ENCODE assay signal across 8 cellular contexts in the genomic region with DNA sequence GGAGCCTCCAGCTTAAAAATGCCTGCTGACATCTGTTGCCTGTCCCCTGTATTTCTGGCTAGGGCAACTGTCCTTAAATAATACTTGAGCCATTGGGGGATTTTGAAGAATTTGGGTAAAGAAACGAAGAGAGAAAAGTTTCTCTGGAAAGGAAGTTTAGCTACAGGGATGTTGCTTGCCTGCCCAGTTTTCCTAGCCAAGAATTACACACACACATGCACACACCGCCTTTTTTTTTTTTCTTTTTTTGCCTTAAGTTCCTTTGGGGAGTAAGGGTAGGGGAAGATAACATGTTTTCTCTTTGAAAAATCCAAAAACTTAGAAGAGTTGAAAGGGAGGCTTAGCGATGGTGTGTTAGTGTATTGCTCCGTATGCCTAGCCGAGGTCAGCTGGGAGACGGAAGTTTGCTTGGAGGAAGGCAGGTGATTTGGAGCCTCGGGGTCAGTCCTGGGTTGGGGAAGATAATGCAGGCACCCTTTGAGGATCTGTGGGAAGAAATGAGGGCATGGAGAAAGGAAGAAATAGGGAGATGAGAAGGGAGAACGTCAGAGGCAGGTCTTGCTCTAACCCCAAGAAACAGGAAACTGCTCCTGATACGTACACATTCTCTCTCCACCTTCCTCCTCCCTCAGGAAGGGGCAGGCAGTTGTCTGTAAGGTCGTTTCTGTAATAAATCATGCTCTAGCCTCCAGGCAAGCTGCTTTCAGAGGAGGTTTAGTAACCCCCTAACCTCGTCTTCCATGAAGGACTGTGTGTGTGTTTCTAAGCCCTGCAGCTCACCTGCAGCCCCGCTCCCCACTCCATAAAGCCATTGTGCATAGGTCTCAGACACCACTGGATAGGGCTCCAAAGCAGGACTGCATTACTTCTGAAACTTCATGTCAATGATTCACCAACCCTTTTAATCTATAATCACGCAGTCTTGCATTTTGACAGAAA. TPM values are rescaled to one million over a fixed set of nuclear protein-coding genes. Genes with fewer than 3 reads are reported as not detected.
DNase-seq lines count a peak whose midpoint lies in the region; ATAC-seq and TF ChIP-seq lines count a peak whose summit lies in the region.

No MANE protein-coding gene starts in this region.

- H3K4me3 ChIP-seq in Karpas-422 (ENCODE audit: low read length) = no peak overlapping the region

- no peak overlapping the region for H2AFZ ChIP-seq in Karpas-422 (ENCODE audit: low read length)

- H3K79me2 ChIP-seq in Karpas-422 (ENCODE audit: low read length) = no peaks in the 10 kb centered on the region

- peak overlapping the region; percentile 38 to 88 (median 81) for H3K27ac Mint-ChIP-seq in CD14-positive monocyte
- H3K27ac Mint-ChIP-seq in effector memory CD8-positive, alpha-beta T cell = peak overlapping the region; percentile 93 to 98
- peak overlapping the region; percentile 93 to 96 for H3K27ac Mint-ChIP-seq in natural killer cell treated with Interleukin-12 subunit alpha and Interleukin-12 subunit beta and Interleukin-15 and Interleukin-18, amount 100 ng/mL, for 72 hours

- no peak overlapping the region for H3K4me2 ChIP-seq in Karpas-422 (ENCODE audit: low read depth, low read length, poor library complexity, severe bottlenecking)

- peaks cover 0 to 1% (median 0%) of the 10 kb centered on the region in 7 donors for H3K9me3 Mint-ChIP-seq in CD14-positive monocyte
- no peaks in the 10 kb centered on the region for H3K9me3 Mint-ChIP-seq in effector memory CD8-positive, alpha-beta T cell
- H3K9me3 Mint-ChIP-seq in natural killer cell treated with Interleukin-12 subunit alpha and Interleukin-12 subunit beta and Interleukin-15 and Interleukin-18, amount 100 ng/mL, for 72 hours = no peaks in the 10 kb centered on the region

- H3K9me2 ChIP-seq in Karpas-422 (replicated peaks; ENCODE audit: insufficient read depth, low read length) = no peaks in the 10 kb centered on the region

- H3K27ac ChIP-seq in Karpas-422 (ENCODE audit: low read length) = no peak overlapping the region

- peak overlapping the region; percentile 54 to 82 for H3K4me3 Mint-ChIP-seq in CD14-positive monocyte
- peak overlapping the region; percentile 35 to 55 for H3K4me3 Mint-ChIP-seq in effector memory CD8-positive, alpha-beta T cell
- H3K4me3 Mint-ChIP-seq in natural killer cell treated with Interleukin-12 subunit alpha and Interleukin-12 subunit beta and Interleukin-15 and Interleukin-18, amount 100 ng/mL, for 72 hours = peak overlapping the region; percentile 81

- no peaks in the 10 kb centered on the region for H4K20me1 ChIP-seq in Karpas-422 (ENCODE audit: insufficient read depth, low read depth, low read length)

- no peak for TF ChIP-seq CTCF in CD14-positive monocyte (IDR thresholded peaks at IDR 0.05)

- H3K27me3 Mint-ChIP-seq in CD14-positive monocyte (ENCODE audit: low read depth in 3 of 3) = no peaks in the 10 kb centered on the region
- H3K27me3 Mint-ChIP-seq in effector memory CD8-positive, alpha-beta T cell = no peaks in the 10 kb centered on the region
- H3K27me3 Mint-ChIP-seq in natural killer cell treated with Interleukin-12 subunit alpha and Interleukin-12 subunit beta and Interleukin-15 and Interleukin-18, amount 100 ng/mL, for 72 hours = no peaks in the 10 kb centered on the region

- no peak overlapping the region for H3K9ac ChIP-seq in Karpas-422 (ENCODE audit: low read length)

- peaks cover 78% of the 10 kb centered on the region for H3K4me1 Mint-ChIP-seq in CD14-positive monocyte
- H3K4me1 Mint-ChIP-seq in effector memory CD8-positive, alpha-beta T cell (ENCODE audit: low read depth in 2 of 2) = peaks cover 76 to 87% of the 10 kb centered on the region in 2 donors
- peaks cover 81 to 86% of the 10 kb centered on the region in 2 donors for H3K4me1 Mint-ChIP-seq in natural killer cell treated with Interleukin-12 subunit alpha and Interleukin-12 subunit beta and Interleukin-15 and Interleukin-18, amount 100 ng/mL, for 72 hours (ENCODE audit: low read depth in 2 of 2)

- intact Hi-C loops in CD14-positive monocyte (cut with micrococcal nuclease) = loop anchor here (1.0 to 10.0 kb wide), 6 partner anchors 354 to 612 kb away; no protein-coding TSS in a partner anchor

- no peak for ATAC-seq in effector memory CD8-positive, alpha-beta T cell (replicated peaks)
- ATAC-seq in natural killer cell treated with Interleukin-12 subunit alpha and Interleukin-12 subunit beta and Interleukin-15 and Interleukin-18, amount 100 ng/mL, for 72 hours = no peak
- no peak for ATAC-seq in GM18519 (IDR thresholded peaks at IDR 0.05; ENCODE audit: low FRiP score, unreplicated experiment)
- no peak for ATAC-seq in HG02678 (IDR thresholded peaks at IDR 0.05; ENCODE audit: unreplicated experiment)

- H3K36me3 ChIP-seq in Karpas-422 (ENCODE audit: insufficient read depth, low read length) = no peaks in the 10 kb centered on the region

- DNase-seq in CD14-positive monocyte (ENCODE audit: low spot score) (no peak), Karpas-422 (peak; percentile 34), midbrain (lab: John Stamatoyannopoulos, UW) (no peak)
- DNase-seq in effector memory CD8-positive, alpha-beta T cell = no peak
- DNase-seq in natural killer cell treated with Interleukin-12 subunit alpha and Interleukin-12 subunit beta and Interleukin-15 and Interleukin-18, amount 100 ng/mL, for 72 hours (ENCODE audit: low spot score) = no peak
- DNase-seq in activated CD8-positive, alpha-beta memory T cell treated with anti-CD3 and anti-CD28 coated beads, Interleukin-2, amount 50 U/mL, for 48 hours = no peak

- peaks cover 21 to 26% of the 10 kb centered on the region in 2 donors for H3K36me3 Mint-ChIP-seq in CD14-positive monocyte
- H3K36me3 Mint-ChIP-seq in effector memory CD8-positive, alpha-beta T cell (ENCODE audit: insufficient read depth) = peaks cover 57% of the 10 kb centered on the region
- peaks cover 9% of the 10 kb centered on the region for H3K36me3 Mint-ChIP-seq in natural killer cell treated with Interleukin-12 subunit alpha and Interleukin-12 subunit beta and Interleukin-15 and Interleukin-18, amount 100 ng/mL, for 72 hours

- no peaks in the 10 kb centered on the region for H3K9me3 ChIP-seq in Karpas-422 (ENCODE audit: low read length)

- H3K27me3 ChIP-seq in Karpas-422 (ENCODE audit: low read length) = no peaks in the 10 kb centered on the region

- H3K4me1 ChIP-seq in Karpas-422 (ENCODE audit: low read length) = no peaks in the 10 kb centered on the region

RNA-seq across cellular contexts. Expression of a gene that starts 10.5 kb away (rescaled TPM):
- polyA plus RNA-seq in CD14-positive monocyte = 10 to 100 TPM; 46.3 to 53.9 TPM
- total RNA-seq in Karpas-422 (2014; rRNA removed; shearing (Covaris generic); ENCODE audit: low replicate concordance) = not detected in 2 replicates
- total RNA-seq in natural killer cell treated with Interleukin-12 subunit alpha and Interleukin-12 subunit beta and Interleukin-15 and Interleukin-18, amount 100 ng/mL, for 72 hours = 10 to 100 TPM; 68.6 to 68.9 TPM

Comparison
In these comparisons a context has a peak if more than half of its experiments do, and no peak if none do; other contexts are left out.
1. RNA of a gene that starts 10.5 kb away (total RNA-seq): 68.6 to 68.9 TPM in natural killer cell treated with Interleukin-12 subunit alpha and Interleukin-12 subunit beta and Interleukin-15 and Interleukin-18, amount 100 ng/mL, for 72 hours; not detected in Karpas-422; every median in the first group is over 10 times any median in the second.
2. Peak in every context shown above with its lines, with median percentiles within 50 percentile points of each other: H3K27ac Mint-ChIP-seq and H3K4me3 Mint-ChIP-seq.